ENCODE assay signal across 17 cellular contexts in genomic region chr6:121847806-121848522, GRCh38.
DNase-seq lines count a peak whose midpoint lies in the region; ATAC-seq and TF ChIP-seq lines count a peak whose summit lies in the region.
"Had no signal": no experiment of that assay in that cellular context is flagged by ENCODE, and none has a peak within 500 bp of the region (broad histone marks: within the 10 kb centered on the region; RNA-seq: fewer than 3 reads in every experiment).

No MANE protein-coding gene starts in this region.

- H3K27ac Mint-ChIP-seq in GM23338: no peak overlapping the region
- no peak overlapping the region for H3K27ac Mint-ChIP-seq in activated naive CD4-positive, alpha-beta T cell treated with anti-CD3 and anti-CD28 coated beads, Interleukin-2, amount 10 ng/mL, durations not matched to agents 7 days and 5 days
- H3K27ac Mint-ChIP-seq: activated CD4-positive, alpha-beta T cell treated with anti-CD3 and anti-CD28 coated beads, Interleukin-2, amount 10 ng/mL, durations not matched to agents 24 days and 14 days; activated naive CD4-positive, alpha-beta T cell treated with anti-CD3 and anti-CD28 coated beads for 36 hours had no signal

- H4K20me1 ChIP-seq in GM23338 (replicated peaks; ENCODE audit: insufficient read depth): no peaks in the 10 kb centered on the region

- H3K27me3 ChIP-seq in GM23338 (ENCODE audit: insufficient read depth) (no peaks in the 10 kb centered on the region), SJSA1 (replicated peaks) (no peaks in the 10 kb centered on the region), stomach (no peaks in the 10 kb centered on the region)
- H3K27me3 ChIP-seq: esophagus squamous epithelium had no signal

- H3K36me3 Mint-ChIP-seq in GM23338 (ENCODE audit: low read depth): no peaks in the 10 kb centered on the region
- H3K36me3 Mint-ChIP-seq in activated naive CD4-positive, alpha-beta T cell treated with anti-CD3 and anti-CD28 coated beads, Interleukin-2, amount 10 ng/mL, durations not matched to agents 7 days and 5 days: no peaks in the 10 kb centered on the region

- no peak for TF ChIP-seq CTCF in GM23338 (conservative IDR thresholded peaks at IDR 0.05; ENCODE audit: low read depth in 2 of 2)
- no peak for TF ChIP-seq CTCF in stomach (IDR thresholded peaks at IDR 0.05)

- DNase-seq in GM23338 (ENCODE audit: low spot score) (peak; percentile 16), SJSA1 (ENCODE audit: low read depth in 1 of 2, low spot score in 2 of 2) (no peak), hippocampal formation (lab: John Stamatoyannopoulos, UW) (peak; percentile 12), putamen (ENCODE audit: low spot score) (peak; percentile 49), stomach (no peak), DMS53 treated with DMSO at 0.1 percent for 48 hours (lab: John Stamatoyannopoulos, UW; ENCODE audit: unreplicated experiment) (no peak)
- no peak for DNase-seq in activated naive CD4-positive, alpha-beta T cell treated with anti-CD3 and anti-CD28 coated beads, Interleukin-2, amount 10 ng/mL, durations not matched to agents 7 days and 5 days
- DNase-seq: activated CD4-positive, alpha-beta T cell treated with anti-CD3 and anti-CD28 coated beads, Interleukin-2, amount 10 ng/mL, durations not matched to agents 24 days and 14 days; activated naive CD4-positive, alpha-beta T cell treated with anti-CD3 and anti-CD28 coated beads for 36 hours; activated T-cell treated with anti-CD3 and anti-CD28 coated beads for 4 hours; esophagus squamous epithelium; glutamatergic neuron; islet precursor cell; NCI-H2107; small intestine had no signal

- H3K36me3 ChIP-seq in GM23338 (ENCODE audit: insufficient read depth): no peaks in the 10 kb centered on the region
- no peaks in the 10 kb centered on the region for H3K36me3 ChIP-seq in SJSA1
- H3K36me3 ChIP-seq in stomach: no peaks in the 10 kb centered on the region
- H3K36me3 ChIP-seq: esophagus squamous epithelium, thoracic aorta had no signal

- no peaks in the 10 kb centered on the region for H3K9me3 Mint-ChIP-seq in GM23338
- no peaks in the 10 kb centered on the region for H3K9me3 Mint-ChIP-seq in activated naive CD4-positive, alpha-beta T cell treated with anti-CD3 and anti-CD28 coated beads, Interleukin-2, amount 10 ng/mL, durations not matched to agents 7 days and 5 days
- H3K9me3 Mint-ChIP-seq: activated CD4-positive, alpha-beta T cell treated with anti-CD3 and anti-CD28 coated beads, Interleukin-2, amount 10 ng/mL, durations not matched to agents 24 days and 14 days; activated naive CD4-positive, alpha-beta T cell treated with anti-CD3 and anti-CD28 coated beads for 36 hours had no signal

- no peaks in the 10 kb centered on the region for H3K79me2 ChIP-seq in GM23338 (replicated peaks; ENCODE audit: insufficient read depth)

- TF ChIP-seq EP300 in stomach (IDR thresholded peaks at IDR 0.05): no peak

- 77 to 86% (median 82%) methylated on average over 4 of the region's 4 CpGs for WGBS in stomach, 5 donors

- H3K27ac ChIP-seq in GM23338 (ENCODE audit: low read depth) (0 out of 2 replicates have a peak overlapping the region, but pooled peaks have one; percentile 22), SJSA1 (peak overlapping the region; percentile 38), stomach (no peak overlapping the region)
- H3K27ac ChIP-seq: esophagus squamous epithelium, thoracic aorta had no signal

- H3K9me3 ChIP-seq in SJSA1 (replicated peaks) (no peaks in the 10 kb centered on the region), stomach (no peaks in the 10 kb centered on the region)
- H3K9me3 ChIP-seq: esophagus squamous epithelium, thoracic aorta had no signal

- no peaks in the 10 kb centered on the region for H3K9me2 ChIP-seq in GM23338 (ENCODE audit: insufficient read depth)

- H3K27me3 Mint-ChIP-seq in GM23338 (ENCODE audit: insufficient read depth, low read depth, poor library complexity): no peaks in the 10 kb centered on the region
- no peaks in the 10 kb centered on the region for H3K27me3 Mint-ChIP-seq in activated naive CD4-positive, alpha-beta T cell treated with anti-CD3 and anti-CD28 coated beads, Interleukin-2, amount 10 ng/mL, durations not matched to agents 7 days and 5 days
- H3K27me3 Mint-ChIP-seq: activated CD4-positive, alpha-beta T cell treated with anti-CD3 and anti-CD28 coated beads, Interleukin-2, amount 10 ng/mL, durations not matched to agents 24 days and 14 days had no signal

- H3K4me3 ChIP-seq in GM23338: no peak overlapping the region
- H3K4me3 ChIP-seq in SJSA1: no peak overlapping the region
- no peak overlapping the region for H3K4me3 ChIP-seq in stomach
- H3K4me3 ChIP-seq: esophagus squamous epithelium, K562, thoracic aorta had no signal

- H3K4me3 Mint-ChIP-seq in GM23338: no peak overlapping the region
- no peak overlapping the region for H3K4me3 Mint-ChIP-seq in activated naive CD4-positive, alpha-beta T cell treated with anti-CD3 and anti-CD28 coated beads, Interleukin-2, amount 10 ng/mL, durations not matched to agents 7 days and 5 days
- H3K4me3 Mint-ChIP-seq: activated CD4-positive, alpha-beta T cell treated with anti-CD3 and anti-CD28 coated beads, Interleukin-2, amount 10 ng/mL, durations not matched to agents 24 days and 14 days; activated naive CD4-positive, alpha-beta T cell treated with anti-CD3 and anti-CD28 coated beads for 36 hours had no signal

- H2AFZ ChIP-seq in GM23338: 0 out of 2 replicates have a peak overlapping the region, but pooled peaks have one; percentile 41

- ATAC-seq in GM23338: no peak
- ATAC-seq: K562 had no signal

- intact Hi-C loops in stomach (cut with DNase I; ENCODE audit: low total_unique reads): no loop called here

- TF ChIP-seq POLR2A in stomach (IDR thresholded peaks at IDR 0.05): no peak

- peaks cover 33% of the 10 kb centered on the region for H3K4me1 Mint-ChIP-seq in GM23338
- H3K4me1 Mint-ChIP-seq in activated naive CD4-positive, alpha-beta T cell treated with anti-CD3 and anti-CD28 coated beads, Interleukin-2, amount 10 ng/mL, durations not matched to agents 7 days and 5 days: peaks cover 7% of the 10 kb centered on the region
- H3K4me1 Mint-ChIP-seq: activated CD4-positive, alpha-beta T cell treated with anti-CD3 and anti-CD28 coated beads, Interleukin-2, amount 10 ng/mL, durations not matched to agents 24 days and 14 days had no signal

- H3F3A ChIP-seq in GM23338 (replicated peaks; ENCODE audit: low read depth): no peaks in the 10 kb centered on the region

- H3K4me1 ChIP-seq in GM23338 (ENCODE audit: insufficient read depth) (peaks cover 26% of the 10 kb centered on the region), SJSA1 (replicated peaks) (peaks cover 19% of the 10 kb centered on the region), stomach (no peaks in the 10 kb centered on the region)

- H3K4me2 ChIP-seq in GM23338: no peak overlapping the region

- CTCF ChIA-PET in activated naive CD4-positive, alpha-beta T cell treated with anti-CD3 and anti-CD28 coated beads, Interleukin-2, amount 10 ng/mL, durations not matched to agents 7 days and 5 days (lab: Charles Lee): interaction anchor here (0.9 to 2.7 kb wide), 3 partner anchors 151 to 528 kb away, joined by 3 to 12 read pairs (median 8); no protein-coding TSS in a partner anchor

TF ChIP-seq in GM23338, 12 proteins besides CTCF, POLR2A, EP300 and RAD21 (continues in another document):
- TF ChIP-seq EZH2phosphoT487 (IDR thresholded peaks at IDR 0.05; ENCODE audit: unreplicated experiment) (no peak), STAT1 (IDR thresholded peaks at IDR 0.05; ENCODE audit: unreplicated experiment) (no peak)

Comparison
In these comparisons a context has a peak if more than half of its experiments do, and no peak if none do; other contexts are left out.
1. DNase-seq: peak in GM23338 (single experiment), hippocampal formation (2 of 2) and putamen (single experiment); none in SJSA1 (0 of 2), stomach (single experiment), activated naive CD4-positive, alpha-beta T cell treated with anti-CD3 and anti-CD28 coated beads, Interleukin-2, amount 10 ng/mL, durations not matched to agents 7 days and 5 days (single experiment) and DMS53 treated with DMSO at 0.1 percent for 48 hours (single experiment).
2. H3K27ac ChIP-seq: peak in GM23338 (single experiment) and SJSA1 (single experiment); none in stomach (0 of 5).